In the genomic region with DNA sequence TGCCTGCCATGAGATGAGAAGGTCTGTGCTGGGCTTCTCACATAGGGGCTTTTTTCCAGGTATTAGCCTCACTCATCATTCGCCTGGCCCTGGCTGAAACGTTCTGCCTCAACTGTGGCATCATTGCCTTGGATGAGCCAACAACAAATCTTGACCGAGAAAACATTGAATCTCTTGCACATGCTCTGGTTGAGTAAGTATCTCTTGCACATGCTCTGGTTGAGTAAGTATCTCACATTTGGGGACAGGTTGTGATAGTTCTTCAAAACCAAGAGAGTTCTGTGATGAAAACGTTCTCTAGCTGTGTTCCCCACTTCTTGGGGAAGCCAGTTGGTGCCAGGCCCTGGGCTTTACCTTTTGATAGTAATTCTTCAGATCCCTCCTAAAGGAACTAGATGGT, we compare ENCODE assay signal across 23 cellular contexts. TPM values are rescaled to one million over a fixed set of nuclear protein-coding genes. Genes with fewer than 3 reads are reported as not detected.
DNase-seq lines count a peak whose midpoint lies in the region; ATAC-seq and TF ChIP-seq lines count a peak whose summit lies in the region.
"Had no signal": no experiment of that assay in that cellular context is flagged by ENCODE, and none has a peak within 500 bp of the region (broad histone marks: within the 10 kb centered on the region; RNA-seq: fewer than 3 reads in every experiment).

No MANE protein-coding gene starts in this region.

- no peaks in the 10 kb centered on the region for H3K27me3 Mint-ChIP-seq in activated CD4-positive, alpha-beta T cell treated with anti-CD3 and anti-CD28 coated beads, Interleukin-2, amount 10 ng/mL, durations not matched to agents 24 days and 14 days
- H3K27me3 Mint-ChIP-seq in activated CD8-positive, alpha-beta T cell treated with anti-CD3 and anti-CD28 coated beads for 36 hours = no peaks in the 10 kb centered on the region

- POLR2A ChIA-PET in activated CD8-positive, alpha-beta T cell treated with anti-CD3 and anti-CD28 coated beads for 36 hours (lab: Charles Lee) = interaction anchor here (0.7 to 10.6 kb wide), 13 partner anchors 11 to 214 kb away, joined by 3 to 102 read pairs (median 4); a partner anchor contains a TSS

- H3K27ac ChIP-seq in neutrophil (peak overlapping the region; percentile 46), tibial nerve (no peak overlapping the region)
- H3K27ac ChIP-seq: brain microvascular endothelial cell, heart left ventricle, PC-9 had no signal

- H3K9me3 ChIP-seq in neutrophil = no peaks in the 10 kb centered on the region
- no peaks in the 10 kb centered on the region for H3K9me3 ChIP-seq in tibial nerve
- H3K9me3 ChIP-seq: heart left ventricle had no signal

- peaks cover 76% of the 10 kb centered on the region for H3K36me3 Mint-ChIP-seq in activated CD4-positive, alpha-beta T cell treated with anti-CD3 and anti-CD28 coated beads, Interleukin-2, amount 10 ng/mL, durations not matched to agents 24 days and 14 days (ENCODE audit: low read depth)
- peaks cover 55% of the 10 kb centered on the region for H3K36me3 Mint-ChIP-seq in activated CD8-positive, alpha-beta T cell treated with anti-CD3 and anti-CD28 coated beads for 36 hours (ENCODE audit: low read depth)

- H3K27me3 ChIP-seq in neutrophil = no peaks in the 10 kb centered on the region
- no peaks in the 10 kb centered on the region for H3K27me3 ChIP-seq in tibial nerve
- H3K27me3 ChIP-seq: brain microvascular endothelial cell, heart left ventricle had no signal

- TF ChIP-seq EP300 in tibial nerve (IDR thresholded peaks at IDR 0.05) = no peak

- DNase-seq in activated CD4-positive, alpha-beta T cell treated with anti-CD3 and anti-CD28 coated beads, Interleukin-2, amount 10 ng/mL, durations not matched to agents 24 days and 14 days = no peak
- DNase-seq in activated CD4-positive, alpha-beta T cell treated with anti-CD3 and anti-CD28 coated beads, Interleukin-2, amount 50 U/mL, for 4 hours = no peak
- no peak for DNase-seq in activated CD8-positive, alpha-beta T cell treated with anti-CD3 and anti-CD28 coated beads for 36 hours
- no peak for DNase-seq in activated CD4-positive, CD25-positive, alpha-beta regulatory T cell treated with anti-CD3 and anti-CD28 coated beads, Interleukin-2, amount 50 U/mL, for 72 hours
- DNase-seq in tibial nerve (ENCODE audit: low spot score in 2 of 2) = no peak
- DNase-seq: activated effector memory CD4-positive, alpha-beta T cell treated with anti-CD3 and anti-CD28 coated beads, Interleukin-2, amount 50 U/mL, for 16 hours; brain microvascular endothelial cell; effector CD4-positive, alpha-beta T cell; GF-D8; heart left ventricle; NCI-H146; NCI-H524; PC-9; SHP77; SW 1271 had no signal

- H3K4me1 Mint-ChIP-seq in activated CD4-positive, alpha-beta T cell treated with anti-CD3 and anti-CD28 coated beads, Interleukin-2, amount 10 ng/mL, durations not matched to agents 24 days and 14 days = peaks cover 64% of the 10 kb centered on the region
- peaks cover 74% of the 10 kb centered on the region for H3K4me1 Mint-ChIP-seq in activated CD8-positive, alpha-beta T cell treated with anti-CD3 and anti-CD28 coated beads for 36 hours (ENCODE audit: low read depth)

- intact Hi-C loops in activated CD4-positive, alpha-beta T cell treated with anti-CD3 and anti-CD28 coated beads, Interleukin-2, amount 10 ng/mL, durations not matched to agents 24 days and 14 days (cut with micrococcal nuclease) = loop anchor here (1.0 to 5.0 kb wide), 10 partner anchors 17 to 538 kb away; a partner anchor contains a TSS
- intact Hi-C loops in activated CD8-positive, alpha-beta T cell treated with anti-CD3 and anti-CD28 coated beads for 36 hours (cut with micrococcal nuclease) = loop anchor here (5.0 kb wide), 1 partner anchor 47 kb away; no protein-coding TSS in a partner anchor

- 91 to 92% methylated on average over 4 of the region's 4 CpGs for WGBS in tibial nerve, 2 donors

- H3K36me3 ChIP-seq in neutrophil (peaks cover 15% of the 10 kb centered on the region), tibial nerve (peaks cover 2 to 89% (median 3%) of the 10 kb centered on the region in 3 donors)

- peak overlapping the region; percentile 86 for H3K27ac Mint-ChIP-seq in activated CD4-positive, alpha-beta T cell treated with anti-CD3 and anti-CD28 coated beads, Interleukin-2, amount 10 ng/mL, durations not matched to agents 24 days and 14 days
- H3K27ac Mint-ChIP-seq in activated CD8-positive, alpha-beta T cell treated with anti-CD3 and anti-CD28 coated beads for 36 hours = peak overlapping the region; percentile 93

- H3K4me3 ChIP-seq in neutrophil (ENCODE audit: low read depth in 1 of 2, low read length in 1 of 2) (no peak overlapping the region), tibial nerve (no peak overlapping the region)
- H3K4me3 ChIP-seq: heart left ventricle, K562, PC-9 had no signal

- ATAC-seq in GM21619 (IDR thresholded peaks at IDR 0.05; ENCODE audit: unreplicated experiment) (peak; percentile 24), HG02973 (IDR thresholded peaks at IDR 0.05; ENCODE audit: unreplicated experiment) (no peak)
- ATAC-seq in activated CD8-positive, alpha-beta T cell treated with anti-CD3 and anti-CD28 coated beads for 36 hours = no peak
- ATAC-seq: heart left ventricle, K562 had no signal

- TF ChIP-seq POLR2A in tibial nerve (IDR thresholded peaks at IDR 0.05) = no peak

- peak overlapping the region; percentile 52 for H3K4me3 Mint-ChIP-seq in activated CD4-positive, alpha-beta T cell treated with anti-CD3 and anti-CD28 coated beads, Interleukin-2, amount 10 ng/mL, durations not matched to agents 24 days and 14 days
- H3K4me3 Mint-ChIP-seq in activated CD8-positive, alpha-beta T cell treated with anti-CD3 and anti-CD28 coated beads for 36 hours = no peak overlapping the region

- no peak for TF ChIP-seq CTCF in activated CD8-positive, alpha-beta T cell treated with anti-CD3 and anti-CD28 coated beads for 36 hours (IDR thresholded peaks at IDR 0.05)
- TF ChIP-seq CTCF in neutrophil (IDR thresholded peaks at IDR 0.05) (no peak), tibial nerve (IDR thresholded peaks at IDR 0.05) (no peak)

- CTCF ChIA-PET in activated CD8-positive, alpha-beta T cell treated with anti-CD3 and anti-CD28 coated beads for 36 hours (lab: Charles Lee) = interaction anchor here (0.9 to 6.4 kb wide), 7 partner anchors 20 to 180 kb away, joined by 3 to 41 read pairs (median 4); no protein-coding TSS in a partner anchor

- H3K4me1 ChIP-seq in neutrophil (ENCODE audit: control insufficient read depth in 1 of 2, insufficient read depth in 1 of 2, low read depth in 1 of 2, low read length in 1 of 2) (peaks cover 19 to 22% of the 10 kb centered on the region in 2 experiments), tibial nerve (no peaks in the 10 kb centered on the region)
- H3K4me1 ChIP-seq: heart left ventricle had no signal

- no peaks in the 10 kb centered on the region for H3K9me3 Mint-ChIP-seq in activated CD4-positive, alpha-beta T cell treated with anti-CD3 and anti-CD28 coated beads, Interleukin-2, amount 10 ng/mL, durations not matched to agents 24 days and 14 days
- no peaks in the 10 kb centered on the region for H3K9me3 Mint-ChIP-seq in activated CD8-positive, alpha-beta T cell treated with anti-CD3 and anti-CD28 coated beads for 36 hours

RNA-seq across cellular contexts. Expression of a gene that starts 17.4 kb away (rescaled TPM):
- 231 and 239 TPM in 2 replicates for total RNA-seq in activated CD4-positive, alpha-beta T cell treated with anti-CD3 and anti-CD28 coated beads, Interleukin-2, amount 10 ng/mL, durations not matched to agents 24 days and 14 days
- total RNA-seq in activated CD8-positive, alpha-beta T cell treated with anti-CD3 and anti-CD28 coated beads for 36 hours = 1 to 10 TPM; 4.8 to 6.5 TPM
- total RNA-seq in tibial nerve = under 1 TPM in 2 of 4 donors, not detected in 2; 0.44 to 0.98 TPM
- total RNA-seq: A172, epithelial cell of proximal tubule, HT1080, K562, PC-9, ureter had no signal

RNA-seq across cellular contexts. Expression of a gene that starts 33.2 kb away (rescaled TPM):
- 20.5 and 21.2 TPM in 2 replicates for total RNA-seq in activated CD4-positive, alpha-beta T cell treated with anti-CD3 and anti-CD28 coated beads, Interleukin-2, amount 10 ng/mL, durations not matched to agents 24 days and 14 days
- total RNA-seq in activated CD8-positive, alpha-beta T cell treated with anti-CD3 and anti-CD28 coated beads for 36 hours = 1 to 10 TPM in 1 of 2 experiments, under 1 TPM in 1; 0.72 to 1.4 TPM
- not detected for total RNA-seq in tibial nerve
- total RNA-seq: A172, epithelial cell of proximal tubule, heart left ventricle, HT1080, K562, PC-9, ureter had no signal

Comparison
In these comparisons a context has a peak if more than half of its experiments do, and no peak if none do; other contexts are left out.
1. RNA of a gene that starts 17.4 kb away (total RNA-seq): 231 to 239 TPM in activated CD4-positive, alpha-beta T cell treated with anti-CD3 and anti-CD28 coated beads, Interleukin-2, amount 10 ng/mL, durations not matched to agents 24 days and 14 days; 4.8 to 6.5 TPM in activated CD8-positive, alpha-beta T cell treated with anti-CD3 and anti-CD28 coated beads for 36 hours and 0.44 to 0.98 TPM in tibial nerve; every median in the first group is over 10 times any median in the second.